Comparison of ENCODE assay signal across 27 cellular contexts in genomic region chr6:151641028-151641427, GRCh38.
"Had no signal": no experiment of that assay in that cellular context is flagged by ENCODE, and none has a peak within 500 bp of the region (broad histone marks: within the 10 kb centered on the region; RNA-seq: fewer than 3 reads in every experiment).

No MANE protein-coding gene starts in this region.

- H3K4me3 ChIP-seq: stomach, suprapubic skin, testis, thoracic aorta, thyroid gland, tibial artery, tibial nerve, transverse colon, upper lobe of left lung, upper lobe of right lung, uterus, vagina had no signal

- FAIRE-seq: urothelium cell line had no signal

- H3K27me3 ChIP-seq: stomach, suprapubic skin, testis, thyroid gland, tibial artery, tibial nerve, transverse colon, upper lobe of left lung, upper lobe of right lung, uterus, vagina had no signal

- H3K36me3 ChIP-seq: stomach, suprapubic skin, thoracic aorta, thyroid gland, tibial artery, tibial nerve, transverse colon, upper lobe of left lung, upper lobe of right lung, uterus, vagina had no signal

- ATAC-seq: stimulated activated effector memory CD8-positive, alpha-beta T cell treated with anti-CD3 and anti-CD28 coated beads, Interleukin-12 subunit alpha, Interleukin-12 subunit beta, amount 100 ng/mL, for 72 hours; stimulated activated memory B cell treated with anti-CD40 and anti-IgM and Interleukin-4, amounts not matched to agents 10 μg/mL and 1 μg/mL and 100 μg/mL, for 72 hours; stimulated activated naive B cell treated with anti-CD40 and anti-IgM and Interleukin-4, amounts not matched to agents 10 μg/mL and 1 μg/mL and 100 μg/mL, for 72 hours; stimulated activated naive CD8-positive, alpha-beta T cell treated with anti-CD3 and anti-CD28 coated beads, Interleukin-15, amount 100 ng/mL, for 72 hours; stimulated activated naive CD8-positive, alpha-beta T cell treated with anti-CD3 and anti-CD28 coated beads, Interleukin-15, Interleukin-2, amounts not matched to agents 100 U/mL and 50 U/mL, for 24 hours; upper lobe of right lung had no signal

- H3K9me3 ChIP-seq: suprapubic skin, testis, thoracic aorta, thyroid gland, tibial artery, tibial nerve, transverse colon, upper lobe of left lung, uterus, vagina had no signal

- DNase-seq: stimulated activated CD4-positive, alpha-beta T cell treated with anti-CD3 and anti-CD28 coated beads, Interleukin-2, amount 100 ng/mL, for 48 hours; stimulated activated CD4-positive, alpha-beta T cell treated with anti-CD3 and anti-CD28 coated beads, Interleukin-4, amount 100 ng/mL, for 1 hour; stimulated activated CD4-positive, alpha-beta T cell treated with anti-CD3 and anti-CD28 coated beads, Interleukin-4, amount 100 ng/mL, for 24 hours; stimulated activated CD4-positive, alpha-beta T cell treated with anti-CD3 and anti-CD28 coated beads, Interleukin-4, amount 100 ng/mL, for 4 hours; stimulated activated CD8-positive, alpha-beta memory T cell treated with anti-CD3 and anti-CD28 coated beads, Interleukin-4, amount 100 ng/mL, for 48 hours; stimulated activated naive B cell treated with anti-CD40 and anti-IgM and Interleukin-4, amounts not matched to agents 10 μg/mL and 1 μg/mL and 100 μg/mL, for 72 hours; stimulated activated naive CD4-positive, alpha-beta T cell; stimulated activated naive CD4-positive, alpha-beta T cell treated with Interleukin-2 at 50 U/mL for 16 hours; stimulated activated naive CD8-positive, alpha-beta T cell treated with anti-CD3 and anti-CD28 coated beads, Interleukin-15, amount 100 ng/mL, for 72 hours; stimulated activated naive CD8-positive, alpha-beta T cell treated with anti-CD3 and anti-CD28 coated beads, Interleukin-15, Interleukin-2, amounts not matched to agents 100 U/mL and 50 U/mL, for 24 hours; stomach; substantia nigra; testis; thyroid gland; tibial artery; transverse colon; trophoblast cell; upper lobe of left lung; upper lobe of right lung; uterus had no signal

- H3K4me1 ChIP-seq: stomach, suprapubic skin, testis, thyroid gland, tibial artery, tibial nerve, transverse colon, upper lobe of left lung, upper lobe of right lung, uterus, vagina had no signal

- H3K27ac ChIP-seq: stomach, suprapubic skin, testis, thoracic aorta, thyroid gland, tibial artery, tibial nerve, transverse colon, upper lobe of left lung, upper lobe of right lung, uterus, vagina had no signal
